13 cellular contexts compared by ENCODE assay signal in the genomic region with DNA sequence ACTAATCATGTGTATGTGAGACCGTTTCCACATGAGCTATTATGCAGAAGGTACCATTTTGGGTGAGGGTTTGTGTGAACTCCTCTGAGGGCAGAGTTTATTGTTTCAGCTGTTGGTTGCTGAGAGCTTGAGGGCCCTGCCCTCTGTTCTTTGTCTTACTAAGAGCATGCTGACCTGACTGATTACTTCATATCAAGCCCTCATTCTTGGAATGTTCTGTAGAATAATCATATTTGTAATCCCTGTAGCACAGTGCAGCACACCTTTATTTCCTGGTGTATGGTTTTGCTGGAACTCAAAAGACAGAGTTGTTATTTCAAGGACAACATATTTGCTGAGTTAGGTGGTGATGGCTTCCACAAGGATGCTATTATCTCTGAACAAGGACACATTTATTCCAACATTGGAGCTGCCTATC.
DNase-seq lines count a peak whose midpoint lies in the region; ATAC-seq lines count a peak whose summit lies in the region.
"Had no signal": no experiment of that assay in that cellular context is flagged by ENCODE, and none has a peak within 500 bp of the region (broad histone marks: within the 10 kb centered on the region; RNA-seq: fewer than 3 reads in every experiment).

No MANE protein-coding gene starts in this region.

- H3K23ac ChIP-seq in mesendoderm (ENCODE audit: low read length) (no peak overlapping the region), trophoblast cell (ENCODE audit: low read length) (no peak overlapping the region)

- H3K4ac ChIP-seq in mesendoderm (ENCODE audit: low read depth, low read length) = no peak overlapping the region
- H3K4ac ChIP-seq in trophoblast cell (ENCODE audit: low read depth, low read length) = no peak overlapping the region

- H4K5ac ChIP-seq in mesendoderm (ENCODE audit: low read length) = no peak overlapping the region

- peak; percentile 58 for DNase-seq in NCI-H146 (lab: John Stamatoyannopoulos, UW)
- peak; percentile 21 for DNase-seq in brain pericyte (ENCODE audit: low read depth, low spot score)
- DNase-seq in renal cortical epithelial cell (ENCODE audit: low read depth) = peak; percentile 49
- DNase-seq in mesendoderm = no peak
- DNase-seq in trophoblast cell = no peak
- no peak for DNase-seq in NOMO-1 treated with dmso at 0.1 percent for 144 hours (lab: John Stamatoyannopoulos, UW; ENCODE audit: unreplicated experiment)
- DNase-seq: activated CD4-positive, alpha-beta memory T cell treated with anti-CD3 and anti-CD28 coated beads for 36 hours; activated effector memory CD4-positive, alpha-beta T cell treated with Interleukin-2 at 50 U/mL for 16 hours; hippocampal formation; NCI-H1092; NCI-H526 treated with DMSO at 0.1 percent for 48 hours; SIG-M5 had no signal

- no peak overlapping the region for H2AFZ ChIP-seq in trophoblast cell (ENCODE audit: insufficient read depth, low read length, poor library complexity)

- no peak overlapping the region for H4K91ac ChIP-seq in trophoblast cell (ENCODE audit: low read depth, low read length)

- no peak overlapping the region for H4K12ac ChIP-seq in trophoblast cell (ENCODE audit: low read depth, low read length)

- H3K36me3 ChIP-seq in mesendoderm (ENCODE audit: control insufficient read depth, insufficient read depth, low read length) (no peaks in the 10 kb centered on the region), trophoblast cell (ENCODE audit: control insufficient read depth in 1 of 2, insufficient read depth in 2 of 2, low read length in 2 of 2) (peaks cover 6 to 7% of the 10 kb centered on the region in 2 experiments)

- H3K18ac ChIP-seq in mesendoderm (ENCODE audit: low read length) (no peak overlapping the region), trophoblast cell (ENCODE audit: low read length) (no peak overlapping the region)

- H3K79me2 ChIP-seq in mesendoderm (ENCODE audit: control insufficient read depth, insufficient read depth, low read length) (no peaks in the 10 kb centered on the region), trophoblast cell (ENCODE audit: control insufficient read depth, insufficient read depth, low read length, poor library complexity) (no peaks in the 10 kb centered on the region)

- ATAC-seq in GM18870 (IDR thresholded peaks at IDR 0.05; ENCODE audit: unreplicated experiment) = peak; percentile 45

- H2BK15ac ChIP-seq in mesendoderm (replicated peaks; ENCODE audit: low read depth) = no peak overlapping the region

- H3K27ac ChIP-seq in mesendoderm (ENCODE audit: low read depth, low read length) = no peak overlapping the region
- no peak overlapping the region for H3K27ac ChIP-seq in trophoblast cell (ENCODE audit: low read depth, low read length)

- H3K9ac ChIP-seq in mesendoderm (ENCODE audit: low read length) (no peak overlapping the region), trophoblast cell (ENCODE audit: low read length) (no peak overlapping the region)

- H4K8ac ChIP-seq in mesendoderm (ENCODE audit: low read depth, low read length) (no peak overlapping the region), trophoblast cell (ENCODE audit: low read depth, low read length) (no peak overlapping the region)

- H2AK5ac ChIP-seq in mesendoderm (ENCODE audit: low read length) = no peak overlapping the region
- H2AK5ac ChIP-seq in trophoblast cell (ENCODE audit: low read length) = no peak overlapping the region

- H3K56ac ChIP-seq in mesendoderm (ENCODE audit: low read length) = no peak overlapping the region

- H3K9me3 ChIP-seq in trophoblast cell (ENCODE audit: insufficient read depth, low read depth, low read length) = no peaks in the 10 kb centered on the region

- no peak overlapping the region for H3K4me2 ChIP-seq in mesendoderm (ENCODE audit: low read length)
- H3K4me2 ChIP-seq in trophoblast cell (ENCODE audit: low read length) = no peak overlapping the region

- H3K14ac ChIP-seq in trophoblast cell (ENCODE audit: low read length) = no peak overlapping the region

- no peak overlapping the region for H2BK5ac ChIP-seq in mesendoderm (ENCODE audit: low read length)
- H2BK5ac ChIP-seq in trophoblast cell (ENCODE audit: low read depth, low read length, poor library complexity) = no peak overlapping the region

- no CpG with 5 or more reads among the region's 1 CpG for WGBS in mesendoderm (ENCODE audit: extremely low coverage, insufficient coverage, low lambda C conversion rate)
- no CpG with 5 or more reads among the region's 1 CpG for WGBS in trophoblast cell (ENCODE audit: extremely low coverage, insufficient coverage, insufficient read length)

- H3K27me3 ChIP-seq in mesendoderm (ENCODE audit: insufficient read depth, low read length, poor library complexity) (no peaks in the 10 kb centered on the region), trophoblast cell (ENCODE audit: insufficient read depth, low read length) (no peaks in the 10 kb centered on the region)

- H2BK120ac ChIP-seq in mesendoderm (ENCODE audit: low read depth, low read length) (no peak overlapping the region), trophoblast cell (ENCODE audit: insufficient read depth, low read length, poor library complexity) (no peak overlapping the region)

- H3K4me3 ChIP-seq in mesendoderm (ENCODE audit: low read length) (no peak overlapping the region), trophoblast cell (ENCODE audit: low read depth, low read length) (no peak overlapping the region)

- no peak overlapping the region for H2BK12ac ChIP-seq in trophoblast cell (ENCODE audit: low read length)

- H3K79me1 ChIP-seq in mesendoderm (ENCODE audit: low read length) (no peaks in the 10 kb centered on the region), trophoblast cell (ENCODE audit: low read length) (no peaks in the 10 kb centered on the region)

- H3K4me1 ChIP-seq in mesendoderm (ENCODE audit: control insufficient read depth, low read depth, low read length) = no peaks in the 10 kb centered on the region
- H3K4me1 ChIP-seq in trophoblast cell (ENCODE audit: control insufficient read depth in 1 of 2, insufficient read depth in 2 of 2, low read length in 2 of 2) = no peaks in the 10 kb centered on the region

Comparison
In these comparisons a context has a peak if more than half of its experiments do, and no peak if none do; other contexts are left out.
1. DNase-seq: peak in NCI-H146 (single experiment), brain pericyte (single experiment) and renal cortical epithelial cell (single experiment); none in mesendoderm (single experiment), trophoblast cell (0 of 2) and NOMO-1 treated with dmso at 0.1 percent for 144 hours (single experiment).